In the genomic region with DNA sequence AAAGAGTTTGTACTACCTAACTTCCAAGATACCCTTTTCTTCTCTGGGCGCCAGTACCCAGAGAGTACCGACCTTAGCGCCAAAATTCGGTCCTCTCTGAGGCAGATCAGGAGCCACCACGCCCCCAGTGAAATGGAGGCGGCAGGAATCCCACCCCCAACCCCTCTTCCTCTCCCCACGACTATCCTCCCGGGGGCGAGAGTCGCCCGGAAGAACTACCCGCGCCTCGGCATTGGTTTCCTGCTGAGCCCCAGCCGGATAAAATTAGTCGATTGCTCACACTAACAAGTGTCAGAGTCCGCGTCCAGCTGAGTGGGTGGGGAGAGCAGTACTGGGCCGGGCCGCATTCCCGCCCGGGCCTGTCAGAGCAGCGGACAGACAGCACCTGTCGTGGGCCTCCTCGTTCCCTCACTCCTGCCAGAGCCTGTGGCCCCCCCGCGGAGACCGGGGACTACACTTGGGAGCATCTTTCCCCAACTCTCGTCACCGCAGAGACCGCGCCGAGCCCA, we compare ENCODE assay signal across 8 cellular contexts.
A peak's percentile ranks its signal among the peaks of the same experiment; 100 is the strongest.
DNase-seq lines count a peak whose midpoint lies in the region; ATAC-seq and TF ChIP-seq lines count a peak whose summit lies in the region.

No MANE protein-coding gene starts in this region.

- DNase-seq in ACHN (peak; percentile 27), dermis microvascular lymphatic vessel endothelial cell (ENCODE audit: low read depth in 2 of 2) (peak; percentile 9 to 58), right lobe of liver (peak; percentile 74 to 82 (median 78)), HuH-7 (ENCODE audit: low spot score) (no peak)
- peak; percentile 7 for DNase-seq in activated CD4-positive, alpha-beta T cell treated with anti-CD3 and anti-CD28 coated beads for 1 hour
- peak; percentile 9 to 16 for DNase-seq in stimulated activated CD8-positive, alpha-beta memory T cell treated with anti-CD3 and anti-CD28 coated beads, Interleukin-15, amount 100 ng/mL, for 4 hours (ENCODE audit: low read depth in 2 of 2)

- in situ Hi-C loops in ACHN (cut with HindIII; ENCODE audit: low pct_ligation_motif_present, low pct_unique_long_range_greater_than_20kb, low sequenced_read_pairs): no loop called here

- peaks cover 12% of the 10 kb centered on the region; the same call in 1 of the 2 replicates for H3K27me3 ChIP-seq in HUES48 (ENCODE audit: control insufficient read depth, insufficient read depth, low read length)
- H3K27me3 ChIP-seq in right lobe of liver: no peaks in the 10 kb centered on the region

- 18% methylated on average over 8 of the region's 33 CpGs for WGBS in right lobe of liver (ENCODE audit: insufficient coverage, low coverage, low lambda C conversion rate, missing lambda C conversion rate)

- H3K4me3 ChIP-seq in HUES48 (ENCODE audit: low read depth, low read length) (peak overlapping the region; percentile 63), right lobe of liver (peak overlapping the region; percentile 41 to 56 (median 53))

- ATAC-seq in GM18511 (IDR thresholded peaks at IDR 0.05; ENCODE audit: unreplicated experiment): peak; percentile 39
- peak; percentile 77 to 85 (median 83) for ATAC-seq in right lobe of liver

- H3K36me3 ChIP-seq in HUES48 (ENCODE audit: control insufficient read depth, insufficient read depth, low read length): no peaks in the 10 kb centered on the region
- no peaks in the 10 kb centered on the region for H3K36me3 ChIP-seq in right lobe of liver

- H3K27ac ChIP-seq in HUES48 (ENCODE audit: low read depth, low read length): no peak overlapping the region
- peak overlapping the region; percentile 64 to 82 (median 66) for H3K27ac ChIP-seq in right lobe of liver

- H3K9ac ChIP-seq in HUES48 (ENCODE audit: low read depth, low read length): no peak overlapping the region

- peaks cover 3% of the 10 kb centered on the region; the same call in 1 of the 2 replicates for H3K4me1 ChIP-seq in HUES48 (ENCODE audit: control insufficient read depth, insufficient read depth, low read length)
- H3K4me1 ChIP-seq in right lobe of liver: peaks cover 0 to 3% (median 0%) of the 10 kb centered on the region in 4 donors

- intact Hi-C loops in right lobe of liver (cut with DNase I): loop anchor here in 1 of 2 donors (10.0 kb wide), 1 partner anchor 151 kb away; no protein-coding TSS in a partner anchor

- peaks cover 12% of the 10 kb centered on the region for H3K9me3 ChIP-seq in HUES48 (ENCODE audit: control insufficient read depth, insufficient read depth, low read length)
- no peaks in the 10 kb centered on the region for H3K9me3 ChIP-seq in right lobe of liver

- no peak for TF ChIP-seq CTCF in right lobe of liver (IDR thresholded peaks at IDR 0.05)

- peak; percentile 51 for TF ChIP-seq POLR2A in right lobe of liver (IDR thresholded peaks at IDR 0.05)
